In the genomic region with DNA sequence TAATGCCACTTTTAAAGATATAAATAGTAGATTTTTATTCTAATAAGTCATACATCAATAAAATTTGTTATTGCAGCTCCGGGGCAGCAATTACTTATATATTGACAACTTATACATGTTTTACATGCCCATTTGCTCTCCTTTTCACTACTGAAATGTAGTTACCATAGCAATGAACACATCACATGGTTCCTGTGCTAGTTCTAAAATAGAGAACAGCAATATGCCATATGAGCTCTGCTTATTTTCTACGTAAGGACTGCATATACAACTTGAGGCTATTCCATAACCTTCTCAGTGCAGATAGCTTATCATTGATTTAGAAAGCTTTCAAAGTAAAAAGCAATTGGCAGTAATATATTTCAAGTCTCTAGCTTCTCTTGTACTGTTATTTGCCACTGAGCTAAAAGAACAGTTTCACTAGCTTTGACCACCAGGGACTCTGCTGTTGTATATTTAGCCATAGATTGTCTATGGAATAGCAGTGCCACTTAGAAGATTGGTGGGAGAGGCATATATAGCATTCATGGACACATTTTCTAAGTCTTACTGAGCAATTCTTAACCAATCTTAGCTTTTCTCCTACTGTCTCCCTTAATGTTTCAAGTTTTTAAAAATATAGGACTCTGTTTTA, we compare ENCODE assay signal across 21 cellular contexts.
"Had no signal": no experiment of that assay in that cellular context is flagged by ENCODE, and none has a peak within 500 bp of the region (broad histone marks: within the 10 kb centered on the region; RNA-seq: fewer than 3 reads in every experiment).

No MANE protein-coding gene starts in this region.

- ATAC-seq: Panc1, SK-N-SH treated with all-trans-retinoic acid at 6 μM for 48 hours had no signal

- H3K4me3 Mint-ChIP-seq: IgD-negative memory B cell had no signal

- H3K4me3 ChIP-seq: MG63 had no signal

- H3K27me3 ChIP-seq: MG63 had no signal

- H3K27ac ChIP-seq: HL-60, RWPE1 had no signal

- H3K36me3 ChIP-seq: MG63 had no signal

- DNase-seq: KBM-7, MG63, NCI-H1092 treated with DMSO at 0.1 percent for 48 hours, NCI-H1436, NCI-H187, NCI-H2029, NCI-H2081 treated with DMSO at 0.1 percent for 48 hours, NCI-H2171, NCI-H226, NCI-H446, NCI-H510A, NCI-H524 treated with DMSO at 0.1 percent for 48 hours, NCI-H69, NCI-H774, SHP77 had no signal

- H3K9me3 ChIP-seq: MG63 had no signal

- H3K9me3 Mint-ChIP-seq: IgD-negative memory B cell had no signal

- FAIRE-seq: HTR-8/SVneo had no signal

- H3K27me3 Mint-ChIP-seq: IgD-negative memory B cell had no signal

- H3K27ac Mint-ChIP-seq: IgD-negative memory B cell had no signal
